Comparison of ENCODE assay signal across 18 cellular contexts in genomic region chr11:4054643-4055042, GRCh38.
"Had no signal": no experiment of that assay in that cellular context is flagged by ENCODE, and none has a peak within 500 bp of the region (broad histone marks: within the 10 kb centered on the region; RNA-seq: fewer than 3 reads in every experiment).

No MANE protein-coding gene starts in this region.

- H3K27me3 Mint-ChIP-seq: naive thymus-derived CD8-positive, alpha-beta T cell had no signal

- H3K36me3 ChIP-seq: neural progenitor cell, ovary had no signal

- H3K27ac Mint-ChIP-seq: endodermal cell, neural progenitor cell had no signal

- H3K27me3 ChIP-seq: foreskin keratinocyte, hepatocyte, neural progenitor cell, ovary, right atrium auricular region had no signal

- H3K4me3 ChIP-seq: coronary artery, hepatocyte, mucosa of descending colon, neural progenitor cell, ovary, right atrium auricular region, smooth muscle cell had no signal

- DNase-seq: effector CD4-positive, alpha-beta T cell; endodermal cell; erythroblast; foreskin keratinocyte; kidney glomerular epithelial cell; mammary epithelial cell; mucosa of descending colon; naive thymus-derived CD8-positive, alpha-beta T cell; nucleus accumbens; ovary; stimulated activated CD4-positive, alpha-beta T cell treated with anti-CD3 and anti-CD28 coated beads, Interleukin-2, amount 100 ng/mL, for 48 hours; stimulated activated naive CD4-positive, alpha-beta T cell treated with Interleukin-2 at 50 U/mL for 16 hours; trophoblast cell had no signal

- H3K9me3 Mint-ChIP-seq: naive thymus-derived CD8-positive, alpha-beta T cell had no signal

- ATAC-seq: foreskin keratinocyte; mucosa of descending colon; naive thymus-derived CD8-positive, alpha-beta T cell had no signal

- H3K9me3 ChIP-seq: mucosa of descending colon, ovary, right atrium auricular region had no signal

- H3K4me3 Mint-ChIP-seq: endodermal cell; naive thymus-derived CD8-positive, alpha-beta T cell; neural progenitor cell had no signal

- H3K4me1 ChIP-seq: neural progenitor cell, right atrium auricular region had no signal
